8 cellular contexts compared by ENCODE assay signal in the genomic region with DNA sequence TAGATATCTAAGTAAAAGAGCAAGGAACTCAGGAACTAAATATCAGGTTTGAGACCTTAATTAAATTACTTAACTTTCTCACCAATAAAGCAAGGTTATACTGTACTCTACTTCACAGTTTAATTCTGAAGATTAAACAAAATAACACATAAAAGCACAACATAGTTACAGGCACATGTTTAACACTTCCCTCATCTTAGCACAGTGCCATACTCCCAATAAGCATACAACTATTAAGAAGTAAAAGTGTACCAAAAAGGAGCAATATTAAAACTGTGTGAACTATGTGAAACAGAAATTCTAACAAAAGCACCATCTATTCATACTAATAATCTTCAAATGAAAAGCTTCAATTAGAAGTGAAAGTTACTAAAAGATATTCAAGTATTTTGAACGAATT. TPM values are rescaled to one million over a fixed set of nuclear protein-coding genes. Genes with fewer than 3 reads are reported as not detected.
DNase-seq lines count a peak whose midpoint lies in the region; FAIRE-seq and TF ChIP-seq lines count a peak whose summit lies in the region.

No MANE protein-coding gene starts in this region.

- TF ChIP-seq CTCF in DOHH2 (IDR thresholded peaks at IDR 0.05; ENCODE audit: low read depth, low read length, poor library complexity, severe bottlenecking) (no peak), OCI-LY7 (conservative IDR thresholded peaks at IDR 0.05; ENCODE audit: low read length) (no peak), endodermal cell (conservative IDR thresholded peaks at IDR 0.05) (no peak), ovary (IDR thresholded peaks at IDR 0.05) (no peak)

- H3K27me3 Mint-ChIP-seq in endodermal cell (ENCODE audit: insufficient read depth): no peaks in the 10 kb centered on the region

- H3K4me3 Mint-ChIP-seq in endodermal cell: peak overlapping the region; percentile 87

- H3K4me1 Mint-ChIP-seq in endodermal cell: peaks cover 6% of the 10 kb centered on the region

- no peak for DNase-seq in OCI-LY7 (ENCODE audit: low spot score)
- DNase-seq in endodermal cell: no peak
- DNase-seq in ovary: no peak
- no peak for DNase-seq in cerebellum (ENCODE audit: low spot score)
- DNase-seq in activated CD8-positive, alpha-beta memory T cell treated with anti-CD3 and anti-CD28 coated beads, Interleukin-2, amount 50 U/mL, for 48 hours: no peak
- no peak for DNase-seq in iPS-NIHi11 (ENCODE audit: low spot score)
- no peak for DNase-seq in RCC 7860 (ENCODE audit: low spot score)

- peak overlapping the region; percentile 96 for H3K9ac ChIP-seq in endodermal cell (ENCODE audit: extremely low read depth, low read length, poor library complexity, severe bottlenecking)

- TF ChIP-seq EP300 in ovary (IDR thresholded peaks at IDR 0.05): no peak

- intact Hi-C loops in OCI-LY7 (cut with micrococcal nuclease; ENCODE audit: unreplicated experiment): no loop called here
- intact Hi-C loops in ovary (cut with DNase I): loop anchor here (2.0 to 10.0 kb wide), 4 partner anchors 51 to 81 kb away; a partner anchor contains a TSS

- H3K9me2 ChIP-seq in DOHH2 (replicated peaks; ENCODE audit: control insufficient read depth, low read length) (no peaks in the 10 kb centered on the region), OCI-LY7 (ENCODE audit: insufficient read depth, low read length) (no peaks in the 10 kb centered on the region)

- H3K27me3 ChIP-seq in DOHH2 (ENCODE audit: control insufficient read depth, low read length): no peaks in the 10 kb centered on the region
- no peaks in the 10 kb centered on the region for H3K27me3 ChIP-seq in endodermal cell (ENCODE audit: control insufficient read depth, insufficient read depth, low read length, poor library complexity, severe bottlenecking)
- H3K27me3 ChIP-seq in ovary: no peaks in the 10 kb centered on the region

- WGBS in endodermal cell (ENCODE audit: insufficient coverage in 1 of 2, insufficient read length in 1 of 2), 2 experiments: 100% methylated on average over 1 of the region's 1 CpG; no CpG with 5 or more reads in 1 of the 2 experiments
- WGBS in ovary, 3 donors: 0 to 3% (median 2%) methylated on average over 1 of the region's 1 CpG

- no peak overlapping the region for H2AFZ ChIP-seq in OCI-LY7 (ENCODE audit: low read length)

- H3K36me3 ChIP-seq in DOHH2 (ENCODE audit: control insufficient read depth, low read length) (peaks cover 32% of the 10 kb centered on the region), OCI-LY7 (ENCODE audit: insufficient read depth, low read length) (peaks cover 40% of the 10 kb centered on the region), endodermal cell (ENCODE audit: control insufficient read depth, insufficient read depth, low read length) (peaks cover 19% of the 10 kb centered on the region), ovary (no peaks in the 10 kb centered on the region)

- H3F3A ChIP-seq in DOHH2 (ENCODE audit: control insufficient read depth, insufficient read depth): no peaks in the 10 kb centered on the region

- peaks cover 84% of the 10 kb centered on the region for H3K79me2 ChIP-seq in DOHH2 (ENCODE audit: control insufficient read depth, low read length)
- H3K79me2 ChIP-seq in OCI-LY7 (ENCODE audit: insufficient read depth, low read depth, low read length): peaks cover 73% of the 10 kb centered on the region

- H4K20me1 ChIP-seq in DOHH2 (ENCODE audit: control insufficient read depth, insufficient read depth, low read depth, low read length) (peaks cover 11% of the 10 kb centered on the region), OCI-LY7 (ENCODE audit: insufficient read depth, low read length) (peaks cover 15% of the 10 kb centered on the region; the same call in 1 of the 2 replicates)

- CTCF ChIA-PET in OCI-LY7 (lab: Charles Lee; ENCODE audit: unreplicated experiment): no interaction called here

- no peak for TF ChIP-seq POLR2A in ovary (IDR thresholded peaks at IDR 0.05)

- H3K27ac Mint-ChIP-seq in endodermal cell: no peak overlapping the region

- H3K4me3 ChIP-seq in DOHH2 (ENCODE audit: low read length): peak overlapping the region; percentile 96
- H3K4me3 ChIP-seq in OCI-LY7 (ENCODE audit: low read depth, low read length, poor library complexity, severe bottlenecking): peak overlapping the region; percentile 93
- peak overlapping the region; percentile 92 for H3K4me3 ChIP-seq in endodermal cell (ENCODE audit: low read length)
- peak overlapping the region; percentile 81 for H3K4me3 ChIP-seq in ovary

- H3K4me1 ChIP-seq in DOHH2 (ENCODE audit: control insufficient read depth, low read length) (peaks cover 20% of the 10 kb centered on the region), OCI-LY7 (ENCODE audit: insufficient read depth, low read length, poor library complexity, severe bottlenecking) (peaks cover 15% of the 10 kb centered on the region), endodermal cell (ENCODE audit: control insufficient read depth, insufficient read depth, low read length) (no peaks in the 10 kb centered on the region), ovary (ENCODE audit: insufficient read depth) (peaks cover 11% of the 10 kb centered on the region)

- H3K27ac ChIP-seq in DOHH2 (ENCODE audit: low read depth, low read length): no peak overlapping the region
- H3K27ac ChIP-seq in OCI-LY7 (ENCODE audit: low read depth, low read length, poor library complexity, severe bottlenecking): no peak overlapping the region
- no peak overlapping the region for H3K27ac ChIP-seq in endodermal cell (ENCODE audit: low read depth, low read length)
- H3K27ac ChIP-seq in ovary: no peak overlapping the region

- H3K4me2 ChIP-seq in DOHH2 (ENCODE audit: low read length) (peak overlapping the region; percentile 99), OCI-LY7 (ENCODE audit: low read length) (peak overlapping the region; percentile 97)

- H3K9me3 ChIP-seq in DOHH2 (ENCODE audit: control insufficient read depth, insufficient read depth, low read length) (no peaks in the 10 kb centered on the region), OCI-LY7 (ENCODE audit: low read length) (0 out of 2 replicates have a peak, but pooled peaks cover 6% of the 10 kb centered on the region), endodermal cell (ENCODE audit: control insufficient read depth, low read length) (peaks cover 8% of the 10 kb centered on the region), ovary (no peaks in the 10 kb centered on the region)

- no peak for FAIRE-seq in RCC 7860 (lab: Jason Lieb, UNC)

- BruUV-seq in OCI-LY7 (replicated peaks; lab: Mats Ljungman, UMichigan): no TSS peak

- H3K9me3 Mint-ChIP-seq in endodermal cell: peaks cover 8% of the 10 kb centered on the region

- POLR2A ChIA-PET in OCI-LY7 (lab: Charles Lee): interaction anchor here (0.6 to 1.6 kb wide), 5 partner anchors 11 to 560 kb away, joined by 3 to 6 read pairs (median 5); a partner anchor contains a TSS

- H3K36me3 Mint-ChIP-seq in endodermal cell (ENCODE audit: low read depth): peaks cover 19% of the 10 kb centered on the region

RNA-seq across cellular contexts. Expression of a gene that starts 2.2 kb away (rescaled TPM):
- 8.1 and 11.8 TPM in 2 replicates for total RNA-seq in OCI-LY7 (2014; rRNA removed; shearing (Covaris generic))
- 23.2 and 28.1 TPM in 2 replicates for total RNA-seq in OCI-LY7 (2022)
- 10 to 100 TPM; 25.3 to 28.1 TPM for total RNA-seq in endodermal cell
- polyA plus RNA-seq in endodermal cell (2013, experiment 1 of 2): 25.0 TPM
- 28.0 TPM for polyA plus RNA-seq in endodermal cell (2013, experiment 2 of 2)
- total RNA-seq in ovary: 10 to 100 TPM; 27.0 to 72.1 (median 55.0) TPM
- polyA plus RNA-seq in ovary: 10 to 100 TPM; 14.4 to 24.5 TPM
- total RNA-seq in cerebellum: 60.2 TPM
